17 cellular contexts compared by ENCODE assay signal in genomic region chr7:25615005-25615404, GRCh38.
A peak's percentile ranks its signal among the peaks of the same experiment; 100 is the strongest.
DNase-seq lines count a peak whose midpoint lies in the region; ATAC-seq lines count a peak whose summit lies in the region.
"Had no signal": no experiment of that assay in that cellular context is flagged by ENCODE, and none has a peak within 500 bp of the region (broad histone marks: within the 10 kb centered on the region; RNA-seq: fewer than 3 reads in every experiment).

No MANE protein-coding gene starts in this region.

- ATAC-seq in naive B cell (ENCODE audit: low read depth in 2 of 2) (peak in 1 of 2 donors; percentile 48), aorta (ENCODE audit: low FRiP score) (peak; percentile 38), GM18498 (IDR thresholded peaks at IDR 0.05; ENCODE audit: unreplicated experiment) (no peak)
- ATAC-seq in naive thymus-derived CD8-positive, alpha-beta T cell, result no peak

- no peak overlapping the region for H3K4me3 ChIP-seq in aorta (ENCODE audit: low read length in 2 of 2)
- H3K4me3 ChIP-seq: transverse colon had no signal

- intact Hi-C loops in aorta (cut with DNase I), result no loop called here

- H3K4me3 Mint-ChIP-seq in naive B cell, result peak overlapping the region in 7 of 8 donors; percentile 7 to 81 (median 65)
- peak overlapping the region in 2 of 10 donors; percentile 5 to 64 for H3K4me3 Mint-ChIP-seq in naive thymus-derived CD8-positive, alpha-beta T cell
- H3K4me3 Mint-ChIP-seq: brain; CD4-positive, CD25-positive, alpha-beta regulatory T cell had no signal

- peaks cover 8 to 20% of the 10 kb centered on the region in 2 donors for H3K36me3 Mint-ChIP-seq in naive B cell
- H3K36me3 Mint-ChIP-seq in naive thymus-derived CD8-positive, alpha-beta T cell, result peaks cover 0 to 7% (median 5%) of the 10 kb centered on the region in 3 donors
- H3K36me3 Mint-ChIP-seq: brain; CD4-positive, CD25-positive, alpha-beta regulatory T cell had no signal

- H3K4me1 Mint-ChIP-seq in naive B cell, result peaks cover 55 to 65% (median 63%) of the 10 kb centered on the region in 3 donors
- peaks cover 39 to 84% (median 78%) of the 10 kb centered on the region in 4 donors for H3K4me1 Mint-ChIP-seq in naive thymus-derived CD8-positive, alpha-beta T cell

- peak overlapping the region in 3 of 6 donors; percentile 4 to 78 (median 49) for H3K27ac Mint-ChIP-seq in naive B cell
- H3K27ac Mint-ChIP-seq in naive thymus-derived CD8-positive, alpha-beta T cell, result peak overlapping the region in 4 of 10 donors; percentile 12 to 71 (median 38)
- H3K27ac Mint-ChIP-seq: brain; CD4-positive, CD25-positive, alpha-beta regulatory T cell had no signal

- H3K27ac ChIP-seq in cingulate gyrus (ENCODE audit: low read depth, low read length) (peak overlapping the region; percentile 43), aorta (ENCODE audit: low read depth in 1 of 2, low read length in 2 of 2) (peak overlapping the region in 1 of 2 donors; percentile 39)
- H3K27ac ChIP-seq: 22Rv1, transverse colon had no signal

- no peaks in the 10 kb centered on the region for H3K27me3 ChIP-seq in aorta (ENCODE audit: control insufficient read depth in 1 of 2, insufficient read depth in 2 of 2, low read length in 1 of 2)
- H3K27me3 ChIP-seq: transverse colon had no signal

- DNase-seq in DMS79 treated with DMSO at 0.1 percent for 48 hours (lab: John Stamatoyannopoulos, UW) (peak; percentile 52), DMS79 (lab: John Stamatoyannopoulos, UW) (no peak), naive B cell (no peak), aorta (no peak), HuH-7 (ENCODE audit: low spot score) (no peak)
- no peak for DNase-seq in naive thymus-derived CD8-positive, alpha-beta T cell
- DNase-seq: activated naive CD4-positive, alpha-beta T cell treated with anti-CD3 and anti-CD28 coated beads, Interleukin-2, amount 50 U/mL, for 16 hours; CD4-positive, CD25-positive, alpha-beta regulatory T cell; islet precursor cell; NCI-H1694 treated with DMSO at 0.1 percent for 48 hours; stimulated activated CD4-positive, alpha-beta T cell treated with anti-CD3 and anti-CD28 coated beads, Interleukin-4, amount 100 ng/mL, for 24 hours; stimulated activated CD8-positive, alpha-beta memory T cell treated with anti-CD3 and anti-CD28 coated beads, Interleukin-4, amount 100 ng/mL, for 48 hours; transverse colon had no signal

- H3K9me3 Mint-ChIP-seq in naive B cell, result peaks cover 0 to 21% (median 12%) of the 10 kb centered on the region in 7 donors
- H3K9me3 Mint-ChIP-seq in naive thymus-derived CD8-positive, alpha-beta T cell, result peaks cover 0 to 20% (median 10%) of the 10 kb centered on the region in 9 donors

- WGBS in aorta, 2 donors, result 0 to 1% methylated on average over 4 of the region's 4 CpGs

- peaks cover 1% of the 10 kb centered on the region for H3K9me3 ChIP-seq in aorta (ENCODE audit: control insufficient read depth, low read length)

- peaks cover 4 to 20% of the 10 kb centered on the region in 2 donors for H3K4me1 ChIP-seq in aorta (ENCODE audit: control insufficient read depth in 1 of 2, insufficient read depth in 2 of 2, low read length in 2 of 2)

- POLR2A ChIA-PET in naive thymus-derived CD8-positive, alpha-beta T cell (lab: Charles Lee), result no interaction called here

- H3K36me3 ChIP-seq in aorta (ENCODE audit: control insufficient read depth in 1 of 2, insufficient read depth in 2 of 2, low read length in 1 of 2), result no peaks in the 10 kb centered on the region
- H3K36me3 ChIP-seq: transverse colon had no signal

- no peaks in the 10 kb centered on the region for H3K27me3 Mint-ChIP-seq in naive B cell
- H3K27me3 Mint-ChIP-seq in naive thymus-derived CD8-positive, alpha-beta T cell, result no peaks in the 10 kb centered on the region
